In genomic region chr6:151389640-151390275, GRCh38 we compare ENCODE assay signal across 1 cellular context.
A peak's percentile ranks its signal among the peaks of the same experiment; 100 is the strongest.
TF ChIP-seq lines count a peak whose summit lies in the region.

No MANE protein-coding gene starts in this region.

TF ChIP-seq in A549, 52 proteins besides CTCF, POLR2A, EP300 and RAD21 (continued from another document):
- TF ChIP-seq GATA3 (IDR thresholded peaks at IDR 0.05; ENCODE audit: borderline replicate concordance) (no peak), TFCP2L1 (CRISPR knock-in tag; IDR thresholded peaks at IDR 0.05) (no peak), PHF8 (IDR thresholded peaks at IDR 0.05; ENCODE audit: borderline replicate concordance, low read depth) (peak; percentile 80; the same call in 1 of the 2 replicates), ZSCAN20 (CRISPR knock-in tag; IDR thresholded peaks at IDR 0.05) (no peak), HEYL (CRISPR knock-in tag; IDR thresholded peaks at IDR 0.05) (no peak), EHF (CRISPR knock-in tag; IDR thresholded peaks at IDR 0.05) (no peak), CBX8 (IDR thresholded peaks at IDR 0.05) (no peak), ESRRA (IDR thresholded peaks at IDR 0.05; ENCODE audit: borderline replicate concordance, low read length) (no peak), JUN (IDR thresholded peaks at IDR 0.05) (no peak; a peak in 3 of 5 replicates), BHLHE40 (IDR thresholded peaks at IDR 0.05; ENCODE audit: low read depth, low read length) (no peak)
